21 cellular contexts compared by ENCODE assay signal in genomic region chr9:68996457-68996856, GRCh38. TPM values are rescaled to one million over a fixed set of nuclear protein-coding genes. Genes with fewer than 3 reads are reported as not detected.
A peak's percentile ranks its signal among the peaks of the same experiment; 100 is the strongest.
DNase-seq lines count a peak whose midpoint lies in the region; ATAC-seq and TF ChIP-seq lines count a peak whose summit lies in the region.
"Had no signal": no experiment of that assay in that cellular context is flagged by ENCODE, and none has a peak within 500 bp of the region (broad histone marks: within the 10 kb centered on the region; RNA-seq: fewer than 3 reads in every experiment).

No MANE protein-coding gene starts in this region.

- peaks cover 22% of the 10 kb centered on the region for H3K4me1 Mint-ChIP-seq in T-helper 1 cell treated with Interleukin-12 subunit alpha and Interleukin-12 subunit beta and Interleukin-4 antibody, amounts not matched to agents 30 μg/mL and 1 μg/mL, for 36 hours (ENCODE audit: low read depth)
- peaks cover 38% of the 10 kb centered on the region for H3K4me1 Mint-ChIP-seq in activated T-helper 1 cell treated with anti-CD3 and anti-CD28 coated beads, Interleukin-12 subunit alpha, Interleukin-12 subunit beta, Interleukin-2, Interleukin-4 antibody, amounts not matched to agents 30 ng/mL and 10 ng/mL and 1 ng/mL, durations not matched to agents 14 hours and 24 hours and 36 hours (ENCODE audit: low read depth)
- H3K4me1 Mint-ChIP-seq in naive thymus-derived CD4-positive, alpha-beta T cell, result peaks cover 14 to 41% (median 30%) of the 10 kb centered on the region in 7 donors
- peaks cover 37% of the 10 kb centered on the region for H3K4me1 Mint-ChIP-seq in WTC11

- intact Hi-C loops in activated T-helper 1 cell treated with anti-CD3 and anti-CD28 coated beads, Interleukin-12 subunit alpha, Interleukin-12 subunit beta, Interleukin-2, Interleukin-4 antibody, amounts not matched to agents 30 ng/mL and 10 ng/mL and 1 ng/mL, durations not matched to agents 14 hours and 24 hours and 36 hours (cut with micrococcal nuclease), result loop anchor here (5.0 kb wide), 3 partner anchors 79 to 149 kb away; no protein-coding TSS in a partner anchor
- intact Hi-C loops in naive thymus-derived CD4-positive, alpha-beta T cell (cut with micrococcal nuclease), result loop anchor here (5.0 kb wide), 1 partner anchor 99 kb away; no protein-coding TSS in a partner anchor

- H3K4me1 ChIP-seq in naive thymus-derived CD4-positive, alpha-beta T cell (ENCODE audit: control insufficient read depth in 2 of 2, insufficient read depth in 2 of 2, low read length in 2 of 2), result peaks cover 0 to 15% of the 10 kb centered on the region in 2 donors

- H3K27me3 Mint-ChIP-seq in T-helper 1 cell treated with Interleukin-12 subunit alpha and Interleukin-12 subunit beta and Interleukin-4 antibody, amounts not matched to agents 30 μg/mL and 1 μg/mL, for 36 hours (ENCODE audit: low read depth), result no peaks in the 10 kb centered on the region
- H3K27me3 Mint-ChIP-seq in activated T-helper 1 cell treated with anti-CD3 and anti-CD28 coated beads, Interleukin-12 subunit alpha, Interleukin-12 subunit beta, Interleukin-2, Interleukin-4 antibody, amounts not matched to agents 30 ng/mL and 10 ng/mL and 1 ng/mL, durations not matched to agents 14 hours and 24 hours and 36 hours (ENCODE audit: insufficient read depth), result no peaks in the 10 kb centered on the region
- H3K27me3 Mint-ChIP-seq in naive thymus-derived CD4-positive, alpha-beta T cell, result peaks cover 0 to 2% (median 0%) of the 10 kb centered on the region in 5 donors
- no peaks in the 10 kb centered on the region for H3K27me3 Mint-ChIP-seq in WTC11 (ENCODE audit: low read depth)

- H3K36me3 Mint-ChIP-seq in T-helper 1 cell treated with Interleukin-12 subunit alpha and Interleukin-12 subunit beta and Interleukin-4 antibody, amounts not matched to agents 30 μg/mL and 1 μg/mL, for 36 hours (ENCODE audit: low read depth), result no peaks in the 10 kb centered on the region
- peaks cover 15% of the 10 kb centered on the region for H3K36me3 Mint-ChIP-seq in activated T-helper 1 cell treated with anti-CD3 and anti-CD28 coated beads, Interleukin-12 subunit alpha, Interleukin-12 subunit beta, Interleukin-2, Interleukin-4 antibody, amounts not matched to agents 30 ng/mL and 10 ng/mL and 1 ng/mL, durations not matched to agents 14 hours and 24 hours and 36 hours (ENCODE audit: low read depth)
- peaks cover 0 to 3% (median 0%) of the 10 kb centered on the region in 5 donors for H3K36me3 Mint-ChIP-seq in naive thymus-derived CD4-positive, alpha-beta T cell
- H3K36me3 Mint-ChIP-seq in WTC11, result no peaks in the 10 kb centered on the region

- peak overlapping the region; percentile 25 for H3K4me3 Mint-ChIP-seq in T-helper 1 cell treated with Interleukin-12 subunit alpha and Interleukin-12 subunit beta and Interleukin-4 antibody, amounts not matched to agents 30 μg/mL and 1 μg/mL, for 36 hours
- peak overlapping the region; percentile 21 for H3K4me3 Mint-ChIP-seq in activated T-helper 1 cell treated with anti-CD3 and anti-CD28 coated beads, Interleukin-12 subunit alpha, Interleukin-12 subunit beta, Interleukin-2, Interleukin-4 antibody, amounts not matched to agents 30 ng/mL and 10 ng/mL and 1 ng/mL, durations not matched to agents 14 hours and 24 hours and 36 hours
- peak overlapping the region; percentile 26 to 86 (median 70) for H3K4me3 Mint-ChIP-seq in naive thymus-derived CD4-positive, alpha-beta T cell
- no peak overlapping the region for H3K4me3 Mint-ChIP-seq in WTC11

- peak overlapping the region; percentile 43 for H3K27ac ChIP-seq in naive thymus-derived CD4-positive, alpha-beta T cell (ENCODE audit: low read depth, low read length)
- H3K27ac ChIP-seq: ovary had no signal

- no peaks in the 10 kb centered on the region for H3K9me3 Mint-ChIP-seq in T-helper 1 cell treated with Interleukin-12 subunit alpha and Interleukin-12 subunit beta and Interleukin-4 antibody, amounts not matched to agents 30 μg/mL and 1 μg/mL, for 36 hours
- no peaks in the 10 kb centered on the region for H3K9me3 Mint-ChIP-seq in activated T-helper 1 cell treated with anti-CD3 and anti-CD28 coated beads, Interleukin-12 subunit alpha, Interleukin-12 subunit beta, Interleukin-2, Interleukin-4 antibody, amounts not matched to agents 30 ng/mL and 10 ng/mL and 1 ng/mL, durations not matched to agents 14 hours and 24 hours and 36 hours
- H3K9me3 Mint-ChIP-seq in naive thymus-derived CD4-positive, alpha-beta T cell, result no peaks in the 10 kb centered on the region
- no peaks in the 10 kb centered on the region for H3K9me3 Mint-ChIP-seq in WTC11

- no peak for TF ChIP-seq CTCF in WTC11 (IDR thresholded peaks at IDR 0.05)

- DNase-seq in T-helper 1 cell (no peak), GF-D8 (lab: John Stamatoyannopoulos, UW) (peak; percentile 39), SIG-M5 (lab: John Stamatoyannopoulos, UW) (no peak), WTC11 (ENCODE audit: low spot score) (no peak)
- DNase-seq in activated T-helper 1 cell treated with anti-CD3 and anti-CD28 coated beads, Interleukin-12 subunit alpha, Interleukin-12 subunit beta, Interleukin-2, Interleukin-4 antibody, amounts not matched to agents 30 ng/mL and 10 ng/mL and 1 ng/mL, durations not matched to agents 14 hours and 24 hours and 36 hours (ENCODE audit: low spot score), result no peak
- DNase-seq in naive thymus-derived CD4-positive, alpha-beta T cell, result peak in 5 of 9 donors; percentile 17 to 28 (median 21)
- DNase-seq: aorta, Calu3, mammary epithelial cell, NCI-H1048, NCI-H2227 treated with DMSO at 0.1 percent for 48 hours, ovary, small intestine had no signal

- no peaks in the 10 kb centered on the region for H3K36me3 ChIP-seq in naive thymus-derived CD4-positive, alpha-beta T cell (ENCODE audit: control insufficient read depth in 2 of 3, insufficient read depth in 3 of 3, low read length in 3 of 3)
- H3K36me3 ChIP-seq: ovary, thoracic aorta had no signal

- CTCF ChIA-PET in naive thymus-derived CD4-positive, alpha-beta T cell (lab: Charles Lee), result interaction anchor here (1.3 to 4.6 kb wide), 5 partner anchors 15 to 413 kb away, joined by 5 to 29 read pairs (median 5); no protein-coding TSS in a partner anchor
- CTCF ChIA-PET in WTC11 (lab: Charles Lee), result interaction anchor here (0.9 to 4.4 kb wide), 3 partner anchors 17 to 428 kb away, joined by 3 to 27 read pairs (median 4); no protein-coding TSS in a partner anchor

- no peaks in the 10 kb centered on the region for H3K9me3 ChIP-seq in naive thymus-derived CD4-positive, alpha-beta T cell (ENCODE audit: control insufficient read depth in 2 of 3, low read length in 3 of 3)
- H3K9me3 ChIP-seq: ovary, thoracic aorta had no signal

- POLR2A ChIA-PET in naive thymus-derived CD4-positive, alpha-beta T cell (lab: Charles Lee), result interaction anchor here (0.6 to 1.6 kb wide), 4 partner anchors 28 to 217 kb away, joined by 3 to 7 read pairs (median 4); a partner anchor contains a TSS
- POLR2A ChIA-PET in WTC11 (lab: Charles Lee), result no interaction called here

- peak overlapping the region; percentile 73 for H3K27ac Mint-ChIP-seq in T-helper 1 cell treated with Interleukin-12 subunit alpha and Interleukin-12 subunit beta and Interleukin-4 antibody, amounts not matched to agents 30 μg/mL and 1 μg/mL, for 36 hours
- peak overlapping the region; percentile 62 for H3K27ac Mint-ChIP-seq in activated T-helper 1 cell treated with anti-CD3 and anti-CD28 coated beads, Interleukin-12 subunit alpha, Interleukin-12 subunit beta, Interleukin-2, Interleukin-4 antibody, amounts not matched to agents 30 ng/mL and 10 ng/mL and 1 ng/mL, durations not matched to agents 14 hours and 24 hours and 36 hours
- H3K27ac Mint-ChIP-seq in naive thymus-derived CD4-positive, alpha-beta T cell, result peak overlapping the region; percentile 70 to 94 (median 82)
- H3K27ac Mint-ChIP-seq in WTC11, result no peak overlapping the region

- ATAC-seq in naive thymus-derived CD4-positive, alpha-beta T cell, result no peak
- ATAC-seq in HG02642 (IDR thresholded peaks at IDR 0.05; ENCODE audit: poor library complexity, unreplicated experiment) (no peak), WTC11 (no peak)
- ATAC-seq: Panc1 had no signal

- no peaks in the 10 kb centered on the region for H3K27me3 ChIP-seq in naive thymus-derived CD4-positive, alpha-beta T cell (ENCODE audit: control insufficient read depth in 2 of 2, insufficient read depth in 2 of 2, low read length in 2 of 2)
- H3K27me3 ChIP-seq: ovary had no signal

- peak overlapping the region; percentile 2 for H3K4me3 ChIP-seq in naive thymus-derived CD4-positive, alpha-beta T cell (ENCODE audit: low read length)
- H3K4me3 ChIP-seq: ovary, thoracic aorta had no signal

TF ChIP-seq in WTC11, 78 proteins besides CTCF, POLR2A, EP300 and RAD21 (continues in another document):
- TF ChIP-seq FOXP4 (CRISPR knock-in tag; IDR thresholded peaks at IDR 0.05) (no peak), TEAD1 (CRISPR knock-in tag; IDR thresholded peaks at IDR 0.05) (no peak), TCF7 (CRISPR knock-in tag; IDR thresholded peaks at IDR 0.05; ENCODE audit: low read depth) (no peak), TP53 (CRISPR knock-in tag; IDR thresholded peaks at IDR 0.05) (no peak)

RNA-seq across cellular contexts. Expression of gene PRKACG, which starts 17.5 kb away (rescaled TPM):
- total RNA-seq in activated T-helper 1 cell treated with anti-CD3 and anti-CD28 coated beads, Interleukin-12 subunit alpha, Interleukin-12 subunit beta, Interleukin-2, Interleukin-4 antibody, amounts not matched to agents 30 ng/mL and 10 ng/mL and 1 ng/mL, durations not matched to agents 14 hours and 24 hours and 36 hours, result not detected in 2 replicates
- total RNA-seq in naive thymus-derived CD4-positive, alpha-beta T cell, result not detected
- polyA plus RNA-seq in naive thymus-derived CD4-positive, alpha-beta T cell, result not detected
- not detected in 3 replicates for total RNA-seq in WTC11 (2021)
- total RNA-seq: aorta; Calu3; dermis microvascular lymphatic vessel endothelial cell; fibroblast of lung; HT1080; mammary epithelial cell; ovary; T-helper 2 cell treated with Interferon-gamma antibody and Interleukin-4, amounts not matched to agents 100 ng/mL and 5 ng/mL, for 36 hours; thoracic aorta had no signal
- polyA plus RNA-seq: aorta, fibroblast of lung, mammary epithelial cell, ovary, small intestine had no signal

RNA-seq across cellular contexts. Expression of gene FXN, which starts 39.1 kb away (rescaled TPM):
- 43.6 and 47.7 TPM in 2 replicates for total RNA-seq in activated T-helper 1 cell treated with anti-CD3 and anti-CD28 coated beads, Interleukin-12 subunit alpha, Interleukin-12 subunit beta, Interleukin-2, Interleukin-4 antibody, amounts not matched to agents 30 ng/mL and 10 ng/mL and 1 ng/mL, durations not matched to agents 14 hours and 24 hours and 36 hours
- 10 to 100 TPM; 16.7 to 28.3 (median 19.1) TPM for total RNA-seq in naive thymus-derived CD4-positive, alpha-beta T cell
- polyA plus RNA-seq in naive thymus-derived CD4-positive, alpha-beta T cell, result 10 to 100 TPM; 56.7 to 84.7 TPM
- total RNA-seq in WTC11 (2021), result 28.7 to 30.6 TPM (median 29.4 TPM) in 3 replicates

Comparison
In these comparisons a context has a peak if more than half of its experiments do, and no peak if none do; other contexts are left out.
1. DNase-seq: peak in GF-D8 (single experiment) and naive thymus-derived CD4-positive, alpha-beta T cell (5 of 9); none in T-helper 1 cell (0 of 5), activated T-helper 1 cell treated with anti-CD3 and anti-CD28 coated beads, Interleukin-12 subunit alpha, Interleukin-12 subunit beta, Interleukin-2, Interleukin-4 antibody, amounts not matched to agents 30 ng/mL and 10 ng/mL and 1 ng/mL, durations not matched to agents 14 hours and 24 hours and 36 hours (single experiment), SIG-M5 (single experiment) and WTC11 (single experiment).